Comparison of ENCODE assay signal across 35 cellular contexts in the genomic region with DNA sequence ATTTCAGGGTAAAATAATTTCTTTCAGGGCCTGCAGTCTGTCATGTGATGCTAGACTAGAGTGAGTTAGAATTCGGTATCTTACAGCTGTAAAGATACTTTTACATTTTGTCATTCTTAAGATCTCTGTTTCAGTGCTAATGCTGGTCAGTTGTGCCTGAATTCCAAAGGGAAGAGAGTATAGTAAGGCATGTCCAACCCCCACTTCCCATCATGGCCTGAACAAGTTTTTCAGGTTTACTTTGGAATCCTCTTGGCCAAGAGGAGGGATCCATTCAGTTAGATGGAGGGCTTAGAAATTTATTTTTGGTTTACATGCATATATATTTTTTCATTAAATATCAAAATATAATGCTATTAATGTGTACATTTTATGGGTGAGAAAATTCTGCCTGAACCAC.
"Had no signal": no experiment of that assay in that cellular context is flagged by ENCODE, and none has a peak within 500 bp of the region (broad histone marks: within the 10 kb centered on the region; RNA-seq: fewer than 3 reads in every experiment).

No MANE protein-coding gene starts in this region.

- H3K27me3 Mint-ChIP-seq: activated B cell treated with CpG ODN at 0.5 μM for 24 hours; activated CD4-positive, alpha-beta memory T cell treated with anti-CD3 and anti-CD28 coated beads for 36 hours; activated CD8-positive, alpha-beta memory T cell treated with anti-CD3 and anti-CD28 coated beads, Interleukin-2, amount 10 ng/mL, durations not matched to agents 7 days and 5 days had no signal

- H3K27ac ChIP-seq: adrenal gland, body of pancreas, breast epithelium, Peyer's patch, SJSA1 had no signal

- H3K4me1 Mint-ChIP-seq: activated B cell treated with CpG ODN at 0.5 μM for 24 hours; activated CD8-positive, alpha-beta memory T cell treated with anti-CD3 and anti-CD28 coated beads, Interleukin-2, amount 10 ng/mL, durations not matched to agents 7 days and 5 days had no signal

- H3K36me3 ChIP-seq: adrenal gland, breast epithelium, Peyer's patch, SJSA1 had no signal

- H3K4me3 Mint-ChIP-seq: activated B cell treated with CpG ODN at 0.5 μM for 24 hours; activated CD4-positive, alpha-beta memory T cell treated with anti-CD3 and anti-CD28 coated beads for 36 hours; activated CD8-positive, alpha-beta memory T cell treated with anti-CD3 and anti-CD28 coated beads, Interleukin-2, amount 10 ng/mL, durations not matched to agents 7 days and 5 days; activated naive CD4-positive, alpha-beta T cell treated with anti-CD3 and anti-CD28 coated beads for 36 hours; T-helper 1 cell treated with Interleukin-12 subunit alpha and Interleukin-12 subunit beta and Interleukin-4 antibody, amounts not matched to agents 30 μg/mL and 1 μg/mL, for 36 hours; T-helper 2 cell treated with Interferon-gamma antibody and Interleukin-4, amounts not matched to agents 5 μg/mL and 100 μg/mL, for 36 hours had no signal

- H3K36me3 Mint-ChIP-seq: activated CD4-positive, alpha-beta memory T cell treated with anti-CD3 and anti-CD28 coated beads for 36 hours; activated CD8-positive, alpha-beta memory T cell treated with anti-CD3 and anti-CD28 coated beads, Interleukin-2, amount 10 ng/mL, durations not matched to agents 7 days and 5 days; activated naive CD4-positive, alpha-beta T cell treated with anti-CD3 and anti-CD28 coated beads, Interleukin-2, amount 50 U/mL, for 72 hours had no signal

- H3K9me3 Mint-ChIP-seq: activated B cell treated with CpG ODN at 0.5 μM for 24 hours; activated CD4-positive, alpha-beta memory T cell treated with anti-CD3 and anti-CD28 coated beads for 36 hours; activated naive CD4-positive, alpha-beta T cell treated with anti-CD3 and anti-CD28 coated beads for 36 hours; activated naive CD4-positive, alpha-beta T cell treated with anti-CD3 and anti-CD28 coated beads, Interleukin-2, amount 50 U/mL, for 72 hours; T-helper 1 cell treated with Interleukin-12 subunit alpha and Interleukin-12 subunit beta and Interleukin-4 antibody, amounts not matched to agents 30 μg/mL and 1 μg/mL, for 36 hours; T-helper 2 cell treated with Interferon-gamma antibody and Interleukin-4, amounts not matched to agents 5 μg/mL and 100 μg/mL, for 36 hours had no signal

- H3K9me2 ChIP-seq: SK-N-SH had no signal

- ATAC-seq: activated CD8-positive, alpha-beta memory T cell treated with anti-CD3 and anti-CD28 coated beads, Interleukin-2, amount 10 ng/mL, durations not matched to agents 7 days and 5 days; activated naive CD4-positive, alpha-beta T cell treated with anti-CD3 and anti-CD28 coated beads, Interleukin-2, amount 50 U/mL, for 72 hours; body of pancreas had no signal

- DNase-seq: activated B cell treated with CpG ODN at 0.5 μM for 24 hours; activated CD4-positive, alpha-beta memory T cell treated with anti-CD3 and anti-CD28 coated beads for 36 hours; activated CD4-positive, alpha-beta T cell treated with anti-CD3 and anti-CD28 coated beads for 4 hours; activated CD4-positive, alpha-beta T cell treated with anti-CD3 and anti-CD28 coated beads, Interleukin-2, amount 50 U/mL, for 1 hour; activated CD4-positive, CD25-positive, alpha-beta regulatory T cell treated with anti-CD3 and anti-CD28 coated beads, Interleukin-2, amount 50 U/mL, for 72 hours; activated CD8-positive, alpha-beta memory T cell treated with anti-CD3 and anti-CD28 coated beads for 24 hours; activated CD8-positive, alpha-beta memory T cell treated with anti-CD3 and anti-CD28 coated beads, Interleukin-2, amount 10 ng/mL, durations not matched to agents 7 days and 5 days; activated CD8-positive, alpha-beta memory T cell treated with anti-CD3 and anti-CD28 coated beads, Interleukin-2, amount 50 U/mL, for 48 hours; activated effector memory CD4-positive, alpha-beta T cell treated with Interleukin-2 at 50 U/mL for 16 hours; activated naive CD4-positive, alpha-beta T cell treated with anti-CD3 and anti-CD28 coated beads for 36 hours; activated T-cell treated with anti-CD3 and anti-CD28 coated beads, Interleukin-2, amount 50 U/mL, for 48 hours; adrenal gland; body of pancreas; caudate nucleus; Karpas-422; KBM-7; NCI-H1048; NCI-H1105 treated with DMSO at 0.1 percent for 48 hours; NCI-H1436; NCI-H1694; NCI-H1930; NCI-H2081 treated with DMSO at 0.1 percent for 48 hours; NCI-H345; NCI-H524 treated with DMSO at 0.1 percent for 48 hours; Peyer's patch; RPMI8226; SHP77 treated with DMSO at 0.1 percent for 48 hours; SK-N-SH had no signal

- FAIRE-seq: astrocyte, TTC549 had no signal

- H3K4me1 ChIP-seq: adrenal gland, body of pancreas, breast epithelium, Peyer's patch, SJSA1 had no signal

- H3K27me3 ChIP-seq: adrenal gland, body of pancreas, breast epithelium, Peyer's patch, SJSA1 had no signal

- H3K27ac Mint-ChIP-seq: activated B cell treated with CpG ODN at 0.5 μM for 24 hours; activated CD4-positive, alpha-beta memory T cell treated with anti-CD3 and anti-CD28 coated beads for 36 hours; activated CD8-positive, alpha-beta memory T cell treated with anti-CD3 and anti-CD28 coated beads, Interleukin-2, amount 10 ng/mL, durations not matched to agents 7 days and 5 days; activated naive CD4-positive, alpha-beta T cell treated with anti-CD3 and anti-CD28 coated beads for 36 hours; activated naive CD4-positive, alpha-beta T cell treated with anti-CD3 and anti-CD28 coated beads, Interleukin-2, amount 50 U/mL, for 72 hours; T-helper 1 cell treated with Interleukin-12 subunit alpha and Interleukin-12 subunit beta and Interleukin-4 antibody, amounts not matched to agents 30 μg/mL and 1 μg/mL, for 36 hours; T-helper 2 cell treated with Interferon-gamma antibody and Interleukin-4, amounts not matched to agents 5 μg/mL and 100 μg/mL, for 36 hours had no signal

- H3K4me3 ChIP-seq: adrenal gland, body of pancreas, breast epithelium, Peyer's patch, SJSA1 had no signal

- H3K4me2 ChIP-seq: SK-N-SH had no signal
